26 cellular contexts compared by ENCODE assay signal in genomic region chr4:124754671-124755070, GRCh38.
"Had no signal": no experiment of that assay in that cellular context is flagged by ENCODE, and none has a peak within 500 bp of the region (broad histone marks: within the 10 kb centered on the region; RNA-seq: fewer than 3 reads in every experiment).

No MANE protein-coding gene starts in this region.

- H3K36me3 ChIP-seq: adrenal gland, ascending aorta, brain microvascular endothelial cell, thyroid gland, upper lobe of right lung had no signal

- DNase-seq: activated CD4-positive, alpha-beta T cell treated with anti-CD3 and anti-CD28 coated beads, Interleukin-2, amount 10 ng/mL, durations not matched to agents 7 days and 5 days; activated CD8-positive, alpha-beta memory T cell treated with anti-CD3 and anti-CD28 coated beads, Interleukin-2, amount 10 ng/mL, durations not matched to agents 7 days and 5 days; activated CD8-positive, alpha-beta T cell treated with anti-CD3 and anti-CD28 coated beads for 36 hours; adrenal gland; brain microvascular endothelial cell; central memory CD4-positive, alpha-beta T cell; dorsolateral prefrontal cortex; glutamatergic neuron; hippocampal formation; left colon; mesenchymal stem cell; nephron progenitor cell; right cardiac atrium; stimulated activated CD4-positive, alpha-beta T cell treated with anti-CD3 and anti-CD28 coated beads, Interleukin-1b, Interleukin-23, amount 100 ng/mL, for 48 hours; substantia nigra; T-cell had no signal

- H3K27ac ChIP-seq: adrenal gland, ascending aorta, brain microvascular endothelial cell, dorsolateral prefrontal cortex, parathyroid adenoma, skin epidermis, thyroid gland, upper lobe of right lung, VCaP had no signal

- FAIRE-seq: frontal cortex, islet of Langerhans had no signal

- H3K4me3 ChIP-seq: adrenal gland, ascending aorta, dorsolateral prefrontal cortex, skin epidermis, thyroid gland, upper lobe of right lung had no signal

- H3K9ac ChIP-seq: parathyroid adenoma had no signal

- H3K9me3 ChIP-seq: adrenal gland, ascending aorta, thyroid gland, upper lobe of right lung had no signal

- H3K4me1 ChIP-seq: adrenal gland, ascending aorta, parathyroid adenoma, upper lobe of right lung had no signal

- ATAC-seq: activated CD4-positive, CD25-positive, alpha-beta regulatory T cell treated with anti-CD3 and anti-CD28 coated beads, Interleukin-2, amount 50 U/mL, for 24 hours; activated CD8-positive, alpha-beta memory T cell treated with anti-CD3 and anti-CD28 coated beads, Interleukin-2, amount 10 ng/mL, durations not matched to agents 7 days and 5 days; activated CD8-positive, alpha-beta T cell treated with anti-CD3 and anti-CD28 coated beads for 36 hours; activated T-helper 17 cell treated with anti-CD3 and anti-CD28 coated beads, Interleukin-2, amount 50 U/mL, for 72 hours; left colon; right cardiac atrium; T-cell had no signal
